17 cellular contexts compared by ENCODE assay signal in the genomic region with DNA sequence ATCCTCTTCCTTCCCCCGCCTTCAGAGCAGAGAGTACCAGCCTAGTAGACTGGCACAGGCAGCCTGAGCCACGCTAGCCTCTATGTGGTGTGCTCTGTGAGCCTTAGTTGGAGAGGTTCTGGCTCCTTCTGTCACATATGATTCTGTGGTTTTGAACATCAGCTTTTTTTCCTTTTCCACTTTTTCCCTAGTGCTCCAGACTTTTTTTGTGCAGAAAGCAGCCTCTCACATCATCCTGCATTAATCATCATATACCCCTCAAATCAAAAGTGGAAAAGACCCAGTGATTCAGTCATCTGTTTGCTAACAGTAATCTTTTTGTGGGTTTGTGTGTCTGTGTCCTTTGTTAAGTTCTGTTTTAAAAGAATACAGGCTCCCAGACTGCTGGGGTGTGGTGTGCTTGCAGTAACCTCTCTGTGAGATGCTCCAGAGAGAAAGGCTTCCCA.
DNase-seq lines count a peak whose midpoint lies in the region; ATAC-seq, FAIRE-seq and TF ChIP-seq lines count a peak whose summit lies in the region.
"Had no signal": no experiment of that assay in that cellular context is flagged by ENCODE, and none has a peak within 500 bp of the region (broad histone marks: within the 10 kb centered on the region; RNA-seq: fewer than 3 reads in every experiment).

No MANE protein-coding gene starts in this region.

- no peak overlapping the region for H2BK120ac ChIP-seq in H1 (replicated peaks; ENCODE audit: low read depth, low read length)

- no peak overlapping the region for H3K4me2 ChIP-seq in H1 (ENCODE audit: insufficient read depth in 1 of 2, low read depth in 2 of 2, low read length in 2 of 2)

- H3K27me3 ChIP-seq in H1 (replicated peaks in 1 of 4; ENCODE audit: control insufficient read depth in 3 of 4, extremely low read depth in 1 of 4, insufficient read depth in 3 of 4, low read length in 3 of 4) = no peaks in the 10 kb centered on the region

- H3K9me3 ChIP-seq in H1 (ENCODE audit: insufficient read depth in 2 of 2, low read depth in 1 of 2, low read length in 1 of 2) = peaks cover 6 to 11% of the 10 kb centered on the region in 2 experiments
- H3K9me3 ChIP-seq: prostate gland had no signal

- H3K9ac ChIP-seq in H1 (replicated peaks in 1 of 4; ENCODE audit: extremely low read depth in 1 of 4, low read depth in 3 of 4, low read length in 3 of 4) = no peak overlapping the region

- H3K4me3 ChIP-seq in H1 (ENCODE audit: extremely low read depth in 1 of 4, insufficient read depth in 2 of 4, low read depth in 3 of 4, low read length in 4 of 4) = no peak overlapping the region
- H3K4me3 ChIP-seq: prostate gland had no signal

- peaks cover 6% of the 10 kb centered on the region for H3K4me1 Mint-ChIP-seq in neural crest cell
- H3K4me1 Mint-ChIP-seq in activated CD4-positive, alpha-beta T cell treated with anti-CD3 and anti-CD28 coated beads, Interleukin-2, amount 10 ng/mL, durations not matched to agents 24 days and 14 days = no peaks in the 10 kb centered on the region

- no peak for TF ChIP-seq POLR2A in H1 (IDR thresholded peaks at IDR 0.05; ENCODE audit: control extremely low read depth in 1 of 2, low read depth in 2 of 2, low read length in 2 of 2)

- no peaks in the 10 kb centered on the region for H3K9me3 Mint-ChIP-seq in neural crest cell
- no peaks in the 10 kb centered on the region for H3K9me3 Mint-ChIP-seq in activated CD4-positive, alpha-beta T cell treated with anti-CD3 and anti-CD28 coated beads, Interleukin-2, amount 10 ng/mL, durations not matched to agents 24 days and 14 days

- no peak overlapping the region for H4K5ac ChIP-seq in H1 (ENCODE audit: insufficient read length, low read depth, low read length)

- FAIRE-seq in H1 (lab: Jason Lieb, UNC) = no peak

- peaks cover under 1% of the 10 kb centered on the region for H3K36me3 Mint-ChIP-seq in neural crest cell (ENCODE audit: low read depth)
- no peaks in the 10 kb centered on the region for H3K36me3 Mint-ChIP-seq in activated CD4-positive, alpha-beta T cell treated with anti-CD3 and anti-CD28 coated beads, Interleukin-2, amount 10 ng/mL, durations not matched to agents 24 days and 14 days (ENCODE audit: low read depth)
- H3K36me3 Mint-ChIP-seq: mesothelial cell of epicardium had no signal

- POLR2A ChIA-PET in H1 (lab: Charles Lee; ENCODE audit: partially characterized antibody) = no interaction called here

- no peak overlapping the region for H3K4ac ChIP-seq in H1 (replicated peaks; ENCODE audit: insufficient read length, low read depth, low read length)

- DNase-seq in Daoy (ENCODE audit: low read depth) (peak; percentile 74), RKO (ENCODE audit: low spot score) (peak; percentile 96), H1 (ENCODE audit: low read depth in 1 of 2, low spot score in 2 of 2) (no peak), neural crest cell (ENCODE audit: low read depth, low spot score) (no peak), NCI-H2171 treated with DMSO at 0.1 percent for 48 hours (lab: John Stamatoyannopoulos, UW) (no peak)
- no peak for DNase-seq in activated CD4-positive, alpha-beta T cell treated with anti-CD3 and anti-CD28 coated beads, Interleukin-2, amount 10 ng/mL, durations not matched to agents 24 days and 14 days
- DNase-seq in activated CD4-positive, alpha-beta T cell treated with anti-CD3 and anti-CD28 coated beads for 1 hour = no peak
- DNase-seq: activated CD8-positive, alpha-beta memory T cell treated with anti-CD3 and anti-CD28 coated beads, Interleukin-2, amount 50 U/mL, for 4 hours; effector CD8-positive, alpha-beta T cell; hypothalamus; RPMI8226; stimulated activated CD4-positive, alpha-beta T cell treated with anti-CD3 and anti-CD28 coated beads, Interleukin-4, amount 100 ng/mL, for 1 hour; stimulated activated naive CD4-positive, alpha-beta T cell had no signal

- CTCF ChIA-PET in H1 (lab: Charles Lee; ENCODE audit: partially characterized antibody) = interaction anchor here (1.1 kb wide), 1 partner anchor 12 kb away, joined by 3 read pairs; no protein-coding TSS in a partner anchor

- no peak overlapping the region for H2BK5ac ChIP-seq in H1 (ENCODE audit: low read depth, low read length)

- peak overlapping the region; percentile 30; the same call in 1 of the 2 replicates for H2AFZ ChIP-seq in H1 (ENCODE audit: low read length)

- TF ChIP-seq CTCF in H1 (IDR thresholded peaks at IDR 0.05; ENCODE audit: control extremely low read depth in 1 of 3, insufficient read depth in 1 of 3, low read depth in 1 of 3, low read length in 3 of 3) (no peak), neural crest cell (conservative IDR thresholded peaks at IDR 0.05) (no peak)

- no peaks in the 10 kb centered on the region for H3K23me2 ChIP-seq in H1 (ENCODE audit: low read depth, low read length)

- no peaks in the 10 kb centered on the region for H3K79me1 ChIP-seq in H1 (ENCODE audit: low read depth, low read length)

- H4K20me1 ChIP-seq in H1 (replicated peaks in 1 of 2; ENCODE audit: control insufficient read depth in 1 of 2, insufficient read depth in 2 of 2, low read length in 2 of 2) = no peaks in the 10 kb centered on the region

- H3K79me2 ChIP-seq in H1 (ENCODE audit: control insufficient read depth in 1 of 2, insufficient read depth in 2 of 2, low read length in 2 of 2) = no peaks in the 10 kb centered on the region

- H3K18ac ChIP-seq in H1 (ENCODE audit: extremely low read depth, low read length) = no peak overlapping the region

- H4K8ac ChIP-seq in H1 (ENCODE audit: extremely low read depth, insufficient read depth, low read length) = no peak overlapping the region

- TF ChIP-seq EP300 in H1 (IDR thresholded peaks at IDR 0.05; ENCODE audit: borderline replicate concordance in 1 of 2, low read depth in 2 of 2, low read length in 2 of 2) = no peak

- peak overlapping the region; percentile 1 for H3K27ac Mint-ChIP-seq in neural crest cell (ENCODE audit: unreplicated experiment)
- H3K27ac Mint-ChIP-seq in activated CD4-positive, alpha-beta T cell treated with anti-CD3 and anti-CD28 coated beads, Interleukin-2, amount 10 ng/mL, durations not matched to agents 24 days and 14 days = no peak overlapping the region
- H3K27ac Mint-ChIP-seq: mesothelial cell of epicardium had no signal

- H2BK20ac ChIP-seq in H1 (ENCODE audit: low read length) = 0 out of 2 replicates have a peak overlapping the region, but pooled peaks have one; percentile 24

- H4K91ac ChIP-seq in H1 (replicated peaks; ENCODE audit: insufficient read length, low read length) = no peak overlapping the region

- H3K27ac ChIP-seq in H1 (ENCODE audit: low read depth, low read length) = no peak overlapping the region
- H3K27ac ChIP-seq: HL-60, prostate gland had no signal

- no peak overlapping the region for H3K4me3 Mint-ChIP-seq in neural crest cell
- no peak overlapping the region for H3K4me3 Mint-ChIP-seq in activated CD4-positive, alpha-beta T cell treated with anti-CD3 and anti-CD28 coated beads, Interleukin-2, amount 10 ng/mL, durations not matched to agents 24 days and 14 days
- H3K4me3 Mint-ChIP-seq: mesothelial cell of epicardium had no signal

- WGBS in H1 (ENCODE audit: extremely low coverage in 1 of 2, insufficient coverage in 1 of 2, insufficient read length in 1 of 2, insufficient replicate concordance in 2 of 2, low coverage in 1 of 2, low lambda C conversion rate in 2 of 2, missing lambda C conversion rate in 1 of 2), 2 experiments = 91% methylated on average over 2 of the region's 2 CpGs; no CpG with 5 or more reads in 1 of the 2 experiments

- ATAC-seq in HG02798 (IDR thresholded peaks at IDR 0.05; ENCODE audit: poor library complexity, unreplicated experiment) = no peak

- H3K23ac ChIP-seq in H1 (ENCODE audit: insufficient read length) = no peak overlapping the region

- intact Hi-C loops in activated CD4-positive, alpha-beta T cell treated with anti-CD3 and anti-CD28 coated beads, Interleukin-2, amount 10 ng/mL, durations not matched to agents 24 days and 14 days (cut with micrococcal nuclease) = no loop called here

- H3K4me1 ChIP-seq in H1 (replicated peaks in 1 of 4; ENCODE audit: control insufficient read depth in 3 of 4, insufficient read depth in 4 of 4, low read length in 3 of 4) = no peaks in the 10 kb centered on the region
- H3K4me1 ChIP-seq: prostate gland had no signal

- H2AK5ac ChIP-seq in H1 (ENCODE audit: low read depth, low read length) = no peak overlapping the region

- H3K27me3 Mint-ChIP-seq in neural crest cell (ENCODE audit: low read depth) = no peaks in the 10 kb centered on the region
- no peaks in the 10 kb centered on the region for H3K27me3 Mint-ChIP-seq in activated CD4-positive, alpha-beta T cell treated with anti-CD3 and anti-CD28 coated beads, Interleukin-2, amount 10 ng/mL, durations not matched to agents 24 days and 14 days

- TF ChIP-seq RAD21 in H1 (IDR thresholded peaks at IDR 0.05 in 1 of 2, conservative IDR thresholded peaks at IDR 0.05 in 1 of 2; ENCODE audit: low read depth in 2 of 2, low read length in 2 of 2) = no peak

- H2BK12ac ChIP-seq in H1 (ENCODE audit: low read depth, low read length) = no peak overlapping the region

- H2BK15ac ChIP-seq in H1 (ENCODE audit: low read length) = no peak overlapping the region

- no peak overlapping the region for H3K14ac ChIP-seq in H1 (ENCODE audit: insufficient read length)

- peaks cover 0 to 5% (median 0%) of the 10 kb centered on the region in 4 experiments; a peak in 1 of 8 replicates for H3K36me3 ChIP-seq in H1 (ENCODE audit: control insufficient read depth in 2 of 4, insufficient read depth in 4 of 4, low read length in 3 of 4)
- H3K36me3 ChIP-seq: prostate gland had no signal

- no peak overlapping the region for H3K56ac ChIP-seq in H1 (replicated peaks; ENCODE audit: insufficient read length, low read depth, low read length)

TF ChIP-seq in H1, 55 proteins besides CTCF, POLR2A, EP300 and RAD21 (continues in another document):
- TF ChIP-seq GABPA (IDR thresholded peaks at IDR 0.05; ENCODE audit: borderline replicate concordance, insufficient read depth, low read length) (no peak), RBBP5 (IDR thresholded peaks at IDR 0.05; ENCODE audit: borderline replicate concordance, low read depth, low read length) (no peak), RXRA (IDR thresholded peaks at IDR 0.05; ENCODE audit: insufficient read depth, low read depth, low read length) (no peak), CTBP2 (IDR thresholded peaks at IDR 0.05; ENCODE audit: borderline replicate concordance, insufficient read depth, insufficient read length, low read length) (no peak), POU5F1 (IDR thresholded peaks at IDR 0.05; ENCODE audit: low read depth, low read length) (no peak), FOSL1 (IDR thresholded peaks at IDR 0.05; ENCODE audit: insufficient read depth, low read depth, low read length) (no peak), SAP30 (IDR thresholded peaks at IDR 0.05; ENCODE audit: insufficient read depth, insufficient replicate concordance, low read length) (no peak)
- TF ChIP-seq, protein P1, sequence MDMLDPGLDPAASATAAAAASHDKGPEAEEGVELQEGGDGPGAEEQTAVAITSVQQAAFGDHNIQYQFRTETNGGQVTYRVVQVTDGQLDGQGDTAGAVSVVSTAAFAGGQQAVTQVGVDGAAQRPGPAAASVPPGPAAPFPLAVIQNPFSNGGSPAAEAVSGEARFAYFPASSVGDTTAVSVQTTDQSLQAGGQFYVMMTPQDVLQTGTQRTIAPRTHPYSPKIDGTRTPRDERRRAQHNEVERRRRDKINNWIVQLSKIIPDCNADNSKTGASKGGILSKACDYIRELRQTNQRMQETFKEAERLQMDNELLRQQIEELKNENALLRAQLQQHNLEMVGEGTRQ (IDR thresholded peaks at IDR 0.05; ENCODE audit: low read length) = no peak

Comparison
In these comparisons a context has a peak if more than half of its experiments do, and no peak if none do; other contexts are left out.
1. DNase-seq: peak in Daoy (single experiment) and RKO (single experiment); none in H1 (0 of 2), neural crest cell (single experiment), activated CD4-positive, alpha-beta T cell treated with anti-CD3 and anti-CD28 coated beads, Interleukin-2, amount 10 ng/mL, durations not matched to agents 24 days and 14 days (single experiment), activated CD4-positive, alpha-beta T cell treated with anti-CD3 and anti-CD28 coated beads for 1 hour (single experiment) and NCI-H2171 treated with DMSO at 0.1 percent for 48 hours (single experiment).